In the genomic region with DNA sequence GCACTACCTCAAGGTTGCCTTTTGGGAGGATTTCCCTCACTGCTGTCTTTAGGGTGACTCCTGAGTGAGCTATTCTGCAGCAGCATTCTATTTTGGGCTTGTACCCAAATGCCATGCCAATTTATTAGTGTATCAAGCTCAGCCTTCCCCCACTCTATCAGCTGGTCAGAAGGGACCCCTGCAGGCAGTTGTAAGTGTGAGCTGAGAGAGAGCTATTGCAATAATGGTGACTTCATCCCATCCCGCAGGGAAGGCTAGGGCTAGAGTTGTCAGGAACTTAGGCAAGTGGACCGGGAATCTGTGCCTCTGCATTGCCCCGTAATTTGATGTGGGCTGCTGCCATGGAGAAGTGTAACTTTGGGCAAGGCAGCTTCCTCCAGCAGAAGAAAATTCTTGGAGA, we compare ENCODE assay signal across 16 cellular contexts. TPM values are rescaled to one million over a fixed set of nuclear protein-coding genes. Genes with fewer than 3 reads are reported as not detected.
A peak's percentile ranks its signal among the peaks of the same experiment; 100 is the strongest.
DNase-seq lines count a peak whose midpoint lies in the region; ATAC-seq, FAIRE-seq and TF ChIP-seq lines count a peak whose summit lies in the region.
"Had no signal": no experiment of that assay in that cellular context is flagged by ENCODE, and none has a peak within 500 bp of the region (broad histone marks: within the 10 kb centered on the region; RNA-seq: fewer than 3 reads in every experiment).

No MANE protein-coding gene starts in this region.

- H4K20me1 ChIP-seq in H1 (replicated peaks in 1 of 2; ENCODE audit: control insufficient read depth in 1 of 2, insufficient read depth in 2 of 2, low read length in 2 of 2): no peaks in the 10 kb centered on the region

- no peak overlapping the region for H3K56ac ChIP-seq in H1 (replicated peaks; ENCODE audit: insufficient read length, low read depth, low read length)

- no peaks in the 10 kb centered on the region for H3K9me3 ChIP-seq in HEK293 (ENCODE audit: control insufficient read depth, insufficient read depth, low read depth, low read length)
- 0 out of 4 replicates have a peak, but pooled peaks cover 2 to 5% of the 10 kb centered on the region in 2 experiments for H3K9me3 ChIP-seq in H1 (ENCODE audit: insufficient read depth in 2 of 2, low read depth in 1 of 2, low read length in 1 of 2)
- no peaks in the 10 kb centered on the region for H3K9me3 ChIP-seq in neuronal stem cell (replicated peaks in 1 of 2; ENCODE audit: control insufficient read depth in 2 of 2, insufficient read depth in 1 of 2, low read depth in 1 of 2, low read length in 2 of 2)
- H3K9me3 ChIP-seq: BE2C had no signal

- DNase-seq in H1 (ENCODE audit: low read depth in 1 of 2, low spot score in 2 of 2): no peak
- DNase-seq in neuronal stem cell (ENCODE audit: low spot score): no peak
- DNase-seq in urothelium cell line (ENCODE audit: low spot score): no peak
- DNase-seq: BE2C; CD4-positive, alpha-beta memory T cell; DMS79; H7 had no signal

- TF ChIP-seq RAD21 in H1 (IDR thresholded peaks at IDR 0.05 in 1 of 2, conservative IDR thresholded peaks at IDR 0.05 in 1 of 2; ENCODE audit: low read depth in 2 of 2, low read length in 2 of 2): peak; percentile 32 to 46; a peak in 2 of 4 replicates

- no peak overlapping the region for H4K8ac ChIP-seq in H1 (ENCODE audit: extremely low read depth, insufficient read depth, low read length)
- H4K8ac ChIP-seq in neuronal stem cell (ENCODE audit: low read depth, low read length): no peak overlapping the region

- H2BK12ac ChIP-seq in H1 (ENCODE audit: low read depth, low read length) (no peak overlapping the region; the same call in 1 of the 2 replicates), neuronal stem cell (ENCODE audit: low read length) (no peak overlapping the region)

- no peak overlapping the region for H3K4me2 ChIP-seq in H1 (ENCODE audit: insufficient read depth in 1 of 2, low read depth in 2 of 2, low read length in 2 of 2)
- no peak overlapping the region for H3K4me2 ChIP-seq in neuronal stem cell (ENCODE audit: insufficient read depth, low read length, poor library complexity, severe bottlenecking)
- H3K4me2 ChIP-seq: A549 had no signal

- H3K4me3 Mint-ChIP-seq in activated T-helper 17 cell treated with anti-CD3 and anti-CD28 coated beads, Interleukin-2, amount 50 U/mL, for 72 hours: no peak overlapping the region
- H3K4me3 Mint-ChIP-seq: CD4-positive, alpha-beta memory T cell had no signal

- H4K91ac ChIP-seq in H1 (replicated peaks; ENCODE audit: insufficient read length, low read length) (no peak overlapping the region), neuronal stem cell (ENCODE audit: low read depth, low read length, poor library complexity) (no peak overlapping the region)

- no peaks in the 10 kb centered on the region for H3K36me3 Mint-ChIP-seq in activated T-helper 17 cell treated with anti-CD3 and anti-CD28 coated beads, Interleukin-2, amount 50 U/mL, for 72 hours (ENCODE audit: low read depth)
- H3K36me3 Mint-ChIP-seq: CD4-positive, alpha-beta memory T cell had no signal

- H3K4me1 Mint-ChIP-seq in activated T-helper 17 cell treated with anti-CD3 and anti-CD28 coated beads, Interleukin-2, amount 50 U/mL, for 72 hours: no peaks in the 10 kb centered on the region
- H3K4me1 Mint-ChIP-seq: CD4-positive, alpha-beta memory T cell had no signal

- no peak for TF ChIP-seq EP300 in H1 (IDR thresholded peaks at IDR 0.05; ENCODE audit: borderline replicate concordance in 1 of 2, low read depth in 2 of 2, low read length in 2 of 2)

- H3K4ac ChIP-seq in H1 (replicated peaks; ENCODE audit: insufficient read length, low read depth, low read length): no peak overlapping the region
- H3K4ac ChIP-seq in neuronal stem cell (ENCODE audit: low read length): no peak overlapping the region

- no peaks in the 10 kb centered on the region for H3K79me1 ChIP-seq in H1 (ENCODE audit: low read depth, low read length)
- H3K79me1 ChIP-seq in neuronal stem cell (ENCODE audit: low read depth, low read length): no peaks in the 10 kb centered on the region

- H3K14ac ChIP-seq in H1 (ENCODE audit: insufficient read length) (no peak overlapping the region), neuronal stem cell (ENCODE audit: low read length) (no peak overlapping the region)

- POLR2A ChIA-PET in HEK293 (lab: Yijun Ruan, JAX): no interaction called here
- POLR2A ChIA-PET in H1 (lab: Charles Lee; ENCODE audit: partially characterized antibody): no interaction called here

- H2BK15ac ChIP-seq in H1 (ENCODE audit: low read length) (peak overlapping the region; percentile 66; the same call in 1 of the 2 replicates), neuronal stem cell (ENCODE audit: low read length) (no peak overlapping the region)

- H3K27ac ChIP-seq in HEK293 (ENCODE audit: extremely low read depth, low read depth, low read length) (no peak overlapping the region), H1 (ENCODE audit: low read depth, low read length) (no peak overlapping the region), neuronal stem cell (replicated peaks; ENCODE audit: low read length) (no peak overlapping the region)
- H3K27ac ChIP-seq: A549, C4-2B had no signal

- no peak for ATAC-seq in activated T-helper 17 cell treated with anti-CD3 and anti-CD28 coated beads, Interleukin-2, amount 50 U/mL, for 72 hours (replicated peaks)
- ATAC-seq: A549, GM12878 had no signal

- H2BK5ac ChIP-seq in H1 (ENCODE audit: low read depth, low read length): no peak overlapping the region
- peak overlapping the region; percentile 32 for H2BK5ac ChIP-seq in neuronal stem cell (ENCODE audit: low read length)

- H3K27me3 ChIP-seq in H1 (replicated peaks in 1 of 4; ENCODE audit: control insufficient read depth in 3 of 4, extremely low read depth in 1 of 4, insufficient read depth in 3 of 4, low read length in 3 of 4) (no peaks in the 10 kb centered on the region; a peak in 1 of 7 replicates), neuronal stem cell (ENCODE audit: control insufficient read depth in 3 of 3, insufficient read depth in 3 of 3, low read depth in 1 of 3, low read length in 3 of 3) (no peaks in the 10 kb centered on the region)
- H3K27me3 ChIP-seq: BE2C had no signal

- peaks cover 4% of the 10 kb centered on the region for H3K9me3 Mint-ChIP-seq in activated T-helper 17 cell treated with anti-CD3 and anti-CD28 coated beads, Interleukin-2, amount 50 U/mL, for 72 hours

- H3K9ac ChIP-seq in H1 (replicated peaks in 1 of 4; ENCODE audit: extremely low read depth in 1 of 4, low read depth in 3 of 4, low read length in 3 of 4) (no peak overlapping the region), neuronal stem cell (ENCODE audit: low read depth, low read length, poor library complexity) (no peak overlapping the region)

- CTCF ChIA-PET in HEK293 (lab: Yijun Ruan, JAX) (interaction anchor here (0.7 to 1.3 kb wide), 5 partner anchors 11 to 77 kb away, joined by 3 read pairs; no protein-coding TSS in a partner anchor), H1 (lab: Charles Lee; ENCODE audit: partially characterized antibody) (interaction anchor here (0.6 to 6.5 kb wide), 22 partner anchors 11 to 1169 kb away, joined by 3 to 56 read pairs (median 3); no protein-coding TSS in a partner anchor)

- H3K27ac Mint-ChIP-seq in activated T-helper 17 cell treated with anti-CD3 and anti-CD28 coated beads, Interleukin-2, amount 50 U/mL, for 72 hours: no peak overlapping the region
- H3K27ac Mint-ChIP-seq: CD4-positive, alpha-beta memory T cell had no signal

- peaks cover 4% of the 10 kb centered on the region for H3K27me3 Mint-ChIP-seq in activated T-helper 17 cell treated with anti-CD3 and anti-CD28 coated beads, Interleukin-2, amount 50 U/mL, for 72 hours

- H3K18ac ChIP-seq in H1 (ENCODE audit: extremely low read depth, low read length): no peak overlapping the region
- H3K18ac ChIP-seq in neuronal stem cell (ENCODE audit: low read length): no peak overlapping the region

- TF ChIP-seq CTCF in HEK293 (tag by site-specific recombination; IDR thresholded peaks at IDR 0.05): no peak
- peak in 1 of 3 experiments; percentile 20; a peak in 1 of 4 replicates for TF ChIP-seq CTCF in H1 (IDR thresholded peaks at IDR 0.05; ENCODE audit: control extremely low read depth in 1 of 3, insufficient read depth in 1 of 3, low read depth in 1 of 3, low read length in 3 of 3)

- H3K79me2 ChIP-seq in H1 (ENCODE audit: control insufficient read depth in 1 of 2, insufficient read depth in 2 of 2, low read length in 2 of 2): no peaks in the 10 kb centered on the region

- no peak overlapping the region for H2BK120ac ChIP-seq in H1 (replicated peaks; ENCODE audit: low read depth, low read length)
- H2BK120ac ChIP-seq in neuronal stem cell (ENCODE audit: low read depth, low read length): no peak overlapping the region

- H3K23ac ChIP-seq in H1 (ENCODE audit: insufficient read length) (no peak overlapping the region), neuronal stem cell (ENCODE audit: low read depth, low read length, poor library complexity) (no peak overlapping the region)

- peak overlapping the region; percentile 9; the same call in 1 of the 2 replicates for H2BK20ac ChIP-seq in H1 (ENCODE audit: low read length)

- H3K4me1 ChIP-seq in HEK293 (ENCODE audit: control insufficient read depth, insufficient read depth, low read length): peaks cover 6% of the 10 kb centered on the region
- H3K4me1 ChIP-seq in H1 (replicated peaks in 1 of 4; ENCODE audit: control insufficient read depth in 3 of 4, insufficient read depth in 4 of 4, low read length in 3 of 4): 0 out of 7 replicates have a peak, but pooled peaks cover 0 to 3% (median 0%) of the 10 kb centered on the region in 4 experiments
- peaks cover 0 to 7% of the 10 kb centered on the region in 2 donors for H3K4me1 ChIP-seq in neuronal stem cell (ENCODE audit: control insufficient read depth in 2 of 2, insufficient read depth in 1 of 2, low read depth in 1 of 2, low read length in 2 of 2)
- H3K4me1 ChIP-seq: A549 had no signal

- WGBS in H1 (ENCODE audit: extremely low coverage in 1 of 2, insufficient coverage in 1 of 2, insufficient read length in 1 of 2, insufficient replicate concordance in 2 of 2, low coverage in 1 of 2, low lambda C conversion rate in 2 of 2, missing lambda C conversion rate in 1 of 2), 2 experiments: 98% methylated on average over 3 of the region's 3 CpGs; no CpG with 5 or more reads in 1 of the 2 experiments
- WGBS in neuronal stem cell (ENCODE audit: extremely low coverage in 2 of 2, insufficient read length in 2 of 2, insufficient replicate concordance in 1 of 2), 2 donors: no CpG with 5 or more reads among the region's 3 CpGs

- H4K5ac ChIP-seq in H1 (ENCODE audit: insufficient read length, low read depth, low read length): no peak overlapping the region

- H3K23me2 ChIP-seq in H1 (ENCODE audit: low read depth, low read length): no peaks in the 10 kb centered on the region

- H2AK5ac ChIP-seq in H1 (ENCODE audit: low read depth, low read length): no peak overlapping the region
- H2AK5ac ChIP-seq in neuronal stem cell (ENCODE audit: low read depth, low read length): no peak overlapping the region

- H2AFZ ChIP-seq in H1 (ENCODE audit: low read length) (peak overlapping the region; percentile 2; the same call in 1 of the 2 replicates), neuronal stem cell (ENCODE audit: low read length) (peak overlapping the region; percentile 47)

- H3K4me3 ChIP-seq in HEK293 (ENCODE audit: low read depth, low read length) (no peak overlapping the region), H1 (ENCODE audit: extremely low read depth in 1 of 4, insufficient read depth in 2 of 4, low read depth in 3 of 4, low read length in 4 of 4) (no peak overlapping the region), neuronal stem cell (ENCODE audit: low read length in 2 of 2) (no peak overlapping the region)
- H3K4me3 ChIP-seq: A549, GM12878 had no signal

- FAIRE-seq in H1 (lab: Jason Lieb, UNC) (no peak), urothelium cell line (lab: Jason Lieb, UNC) (no peak)
- FAIRE-seq: A549, GM12878, GM18507 had no signal

- H3K36me3 ChIP-seq in HEK293 (ENCODE audit: control insufficient read depth in 2 of 2, insufficient read depth in 1 of 2, low read length in 2 of 2) (no peaks in the 10 kb centered on the region), H1 (ENCODE audit: control insufficient read depth in 2 of 4, insufficient read depth in 4 of 4, low read length in 3 of 4) (no peaks in the 10 kb centered on the region), neuronal stem cell (replicated peaks in 1 of 2; ENCODE audit: control insufficient read depth in 2 of 2, insufficient read depth in 2 of 2, low read length in 2 of 2) (no peaks in the 10 kb centered on the region)
- H3K36me3 ChIP-seq: BE2C had no signal

- no peak for TF ChIP-seq POLR2A in H1 (IDR thresholded peaks at IDR 0.05; ENCODE audit: control extremely low read depth in 1 of 2, low read depth in 2 of 2, low read length in 2 of 2)

RNA-seq across cellular contexts. Expression of gene CRYGB, which starts 1.8 kb away (rescaled TPM):
- not detected in 2 replicates for total RNA-seq in H1 (2021; fragmentation: NEBNext Ultra II Directional; extraction: Animal tissue kit (Norgen Biotek cat#: 25700))
- 0.30 and 0.38 TPM in 2 replicates for polyA plus RNA-seq in H1 (2011; rRNA removed)
- 0.21 TPM for polyA plus RNA-seq in H1 (2011; cell fraction: cytosol; rRNA removed)
- not detected for polyA plus RNA-seq in H1 (2011; cell fraction: nucleus; rRNA removed)
- 0.33 TPM in 1 of 4 replicates, not detected in the others for polyA plus RNA-seq in H1 (2012, experiment 1 of 2)
- not detected for polyA plus RNA-seq in H1 (2012, experiment 2 of 2)
- 0.22 TPM for polyA plus RNA-seq in H1 (2013, experiment 1 of 2)
- polyA plus RNA-seq in H1 (2013, experiment 2 of 2): 0.77 TPM
- polyA minus RNA-seq in H1 (2011; rRNA and poly(A)+ RNA removed): not detected in 2 replicates
- polyA minus RNA-seq in H1 (2011; cell fraction: cytosol; rRNA and poly(A)+ RNA removed): not detected
- not detected for polyA minus RNA-seq in H1 (2011; cell fraction: nucleus; rRNA and poly(A)+ RNA removed)
- polyA plus RNA-seq in neuronal stem cell (2013, experiment 1 of 2): not detected
- polyA plus RNA-seq in neuronal stem cell (2013, experiment 2 of 2): not detected
- total RNA-seq in activated T-helper 17 cell treated with anti-CD3 and anti-CD28 coated beads, Interleukin-2, amount 50 U/mL, for 72 hours: not detected
- total RNA-seq: CD4-positive, alpha-beta memory T cell; G401; GM12878; HT1080 had no signal
- polyA plus RNA-seq: A549; AG04450; CD4-positive, alpha-beta memory T cell; GM12878 had no signal

RNA-seq across cellular contexts. Expression of gene CRYGA, which starts 15.6 kb away (rescaled TPM):
- total RNA-seq in H1 (2021; fragmentation: NEBNext Ultra II Directional; extraction: Animal tissue kit (Norgen Biotek cat#: 25700)): not detected in 2 replicates
- polyA plus RNA-seq in H1 (2011; rRNA removed): not detected in 2 replicates
- polyA plus RNA-seq in H1 (2011; cell fraction: cytosol; rRNA removed): not detected
- polyA plus RNA-seq in H1 (2011; cell fraction: nucleus; rRNA removed): not detected
- polyA plus RNA-seq in H1 (2012, experiment 1 of 2): not detected in 4 replicates
- polyA plus RNA-seq in H1 (2012, experiment 2 of 2): not detected
- 0.10 TPM for polyA plus RNA-seq in H1 (2013, experiment 1 of 2)
- not detected for polyA plus RNA-seq in H1 (2013, experiment 2 of 2)
- polyA minus RNA-seq in H1 (2011; rRNA and poly(A)+ RNA removed): not detected in 2 replicates
- not detected for polyA minus RNA-seq in H1 (2011; cell fraction: cytosol; rRNA and poly(A)+ RNA removed)
- not detected for polyA minus RNA-seq in H1 (2011; cell fraction: nucleus; rRNA and poly(A)+ RNA removed)
- not detected for polyA plus RNA-seq in neuronal stem cell (2013, experiment 1 of 2)
- not detected for polyA plus RNA-seq in neuronal stem cell (2013, experiment 2 of 2)
- total RNA-seq in activated T-helper 17 cell treated with anti-CD3 and anti-CD28 coated beads, Interleukin-2, amount 50 U/mL, for 72 hours: not detected
- total RNA-seq: CD4-positive, alpha-beta memory T cell; G401; GM12878; H7; HT1080 had no signal
- polyA plus RNA-seq: A549; AG04450; CD4-positive, alpha-beta memory T cell; GM12878 had no signal

RNA-seq across cellular contexts. Expression of gene CRYGC, which starts 18.1 kb away (rescaled TPM):
- not detected in 2 replicates for total RNA-seq in H1 (2021; fragmentation: NEBNext Ultra II Directional; extraction: Animal tissue kit (Norgen Biotek cat#: 25700))
- not detected in 2 replicates for polyA plus RNA-seq in H1 (2011; rRNA removed)
- not detected for polyA plus RNA-seq in H1 (2011; cell fraction: cytosol; rRNA removed)
- not detected for polyA plus RNA-seq in H1 (2011; cell fraction: nucleus; rRNA removed)
- polyA plus RNA-seq in H1 (2012, experiment 1 of 2): not detected in 4 replicates
- not detected for polyA plus RNA-seq in H1 (2012, experiment 2 of 2)
- not detected for polyA plus RNA-seq in H1 (2013, experiment 1 of 2)
- not detected for polyA plus RNA-seq in H1 (2013, experiment 2 of 2)
- polyA minus RNA-seq in H1 (2011; rRNA and poly(A)+ RNA removed): not detected in 2 replicates
- not detected for polyA minus RNA-seq in H1 (2011; cell fraction: cytosol; rRNA and poly(A)+ RNA removed)
- not detected for polyA minus RNA-seq in H1 (2011; cell fraction: nucleus; rRNA and poly(A)+ RNA removed)
- polyA plus RNA-seq in neuronal stem cell (2013, experiment 1 of 2): not detected
- polyA plus RNA-seq in neuronal stem cell (2013, experiment 2 of 2): not detected
- total RNA-seq in activated T-helper 17 cell treated with anti-CD3 and anti-CD28 coated beads, Interleukin-2, amount 50 U/mL, for 72 hours: not detected
- total RNA-seq: CD4-positive, alpha-beta memory T cell; GM12878; H7; HT1080 had no signal
- polyA plus RNA-seq: A549; AG04450; CD4-positive, alpha-beta memory T cell; GM12878 had no signal

RNA-seq across cellular contexts. Expression of gene CRYGD, which starts 23.4 kb away (rescaled TPM):
- total RNA-seq in H1 (2021; fragmentation: NEBNext Ultra II Directional; extraction: Animal tissue kit (Norgen Biotek cat#: 25700)): 0.98 and 2.9 TPM in 2 replicates
- 6.0 and 7.1 TPM in 2 replicates for polyA plus RNA-seq in H1 (2011; rRNA removed)
- 4.6 TPM for polyA plus RNA-seq in H1 (2011; cell fraction: cytosol; rRNA removed)
- polyA plus RNA-seq in H1 (2011; cell fraction: nucleus; rRNA removed): 11.6 TPM
- 3.8 to 8.8 TPM (median 6.2 TPM) in 4 replicates for polyA plus RNA-seq in H1 (2012, experiment 1 of 2)
- polyA plus RNA-seq in H1 (2012, experiment 2 of 2): 12.4 TPM
- polyA plus RNA-seq in H1 (2013, experiment 1 of 2): 1.3 TPM
- polyA plus RNA-seq in H1 (2013, experiment 2 of 2): 1.7 TPM
- polyA minus RNA-seq in H1 (2011; rRNA and poly(A)+ RNA removed): 0.38 and 1.2 TPM in 2 replicates
- polyA minus RNA-seq in H1 (2011; cell fraction: cytosol; rRNA and poly(A)+ RNA removed): not detected
- 1.6 TPM for polyA minus RNA-seq in H1 (2011; cell fraction: nucleus; rRNA and poly(A)+ RNA removed)
- polyA plus RNA-seq in neuronal stem cell (2013, experiment 1 of 2): 0.99 TPM
- polyA plus RNA-seq in neuronal stem cell (2013, experiment 2 of 2): 1.1 TPM
- not detected for total RNA-seq in activated T-helper 17 cell treated with anti-CD3 and anti-CD28 coated beads, Interleukin-2, amount 50 U/mL, for 72 hours
- total RNA-seq: CD4-positive, alpha-beta memory T cell; G401; GM12878; HT1080 had no signal
- polyA plus RNA-seq: A549; AG04450; CD4-positive, alpha-beta memory T cell; GM12878 had no signal

RNA-seq across cellular contexts. Expression of gene C2orf80, which starts 42.1 kb away (rescaled TPM):
- total RNA-seq in H1 (2021; fragmentation: NEBNext Ultra II Directional; extraction: Animal tissue kit (Norgen Biotek cat#: 25700)): 1.1 and 1.3 TPM in 2 replicates
- polyA plus RNA-seq in H1 (2011; rRNA removed): 0.41 and 0.97 TPM in 2 replicates
- 1.0 TPM for polyA plus RNA-seq in H1 (2011; cell fraction: cytosol; rRNA removed)
- not detected for polyA plus RNA-seq in H1 (2011; cell fraction: nucleus; rRNA removed)
- 0.44 to 0.71 TPM (median 0.47 TPM) in 3 of 4 replicates, not detected in the other for polyA plus RNA-seq in H1 (2012, experiment 1 of 2)
- polyA plus RNA-seq in H1 (2012, experiment 2 of 2): not detected
- 2.0 TPM for polyA plus RNA-seq in H1 (2013, experiment 1 of 2)
- polyA plus RNA-seq in H1 (2013, experiment 2 of 2): 1.3 TPM
- 1.0 TPM in 1 of 2 replicates, not detected in the other for polyA minus RNA-seq in H1 (2011; rRNA and poly(A)+ RNA removed)
- not detected for polyA minus RNA-seq in H1 (2011; cell fraction: cytosol; rRNA and poly(A)+ RNA removed)
- polyA minus RNA-seq in H1 (2011; cell fraction: nucleus; rRNA and poly(A)+ RNA removed): not detected
- polyA plus RNA-seq in neuronal stem cell (2013, experiment 1 of 2): 1.6 TPM
- polyA plus RNA-seq in neuronal stem cell (2013, experiment 2 of 2): 1.2 TPM
- total RNA-seq in activated T-helper 17 cell treated with anti-CD3 and anti-CD28 coated beads, Interleukin-2, amount 50 U/mL, for 72 hours: not detected
- total RNA-seq: CD4-positive, alpha-beta memory T cell; GM12878; HT1080 had no signal
- polyA plus RNA-seq: A549; AG04450; CD4-positive, alpha-beta memory T cell; GM12878 had no signal
